In genomic region chr6:20417819-20418218, GRCh38 we compare ENCODE assay signal across 16 cellular contexts. TPM values are rescaled to one million over a fixed set of nuclear protein-coding genes. Genes with fewer than 3 reads are reported as not detected.
A peak's percentile ranks its signal among the peaks of the same experiment; 100 is the strongest.
DNase-seq lines count a peak whose midpoint lies in the region; ATAC-seq and TF ChIP-seq lines count a peak whose summit lies in the region.
"Had no signal": no experiment of that assay in that cellular context is flagged by ENCODE, and none has a peak within 500 bp of the region (broad histone marks: within the 10 kb centered on the region; RNA-seq: fewer than 3 reads in every experiment).

No MANE protein-coding gene starts in this region.

- no peaks in the 10 kb centered on the region for H3K27me3 Mint-ChIP-seq in CD8-positive, alpha-beta memory T cell
- H3K27me3 Mint-ChIP-seq in activated CD8-positive, alpha-beta T cell treated with anti-CD3 and anti-CD28 coated beads for 36 hours = no peaks in the 10 kb centered on the region
- H3K27me3 Mint-ChIP-seq in T-helper 17 cell = no peaks in the 10 kb centered on the region
- H3K27me3 Mint-ChIP-seq: activated CD4-positive, alpha-beta T cell treated with anti-CD3 and anti-CD28 coated beads, Interleukin-2, amount 10 ng/mL, durations not matched to agents 7 days and 5 days had no signal

- CTCF ChIA-PET in CD8-positive, alpha-beta memory T cell (lab: Charles Lee) = interaction anchor here (1.0 to 1.2 kb wide), 3 partner anchors 13 to 14 kb away, joined by 3 to 5 read pairs (median 4); no protein-coding TSS in a partner anchor
- CTCF ChIA-PET in activated CD8-positive, alpha-beta T cell treated with anti-CD3 and anti-CD28 coated beads for 36 hours (lab: Charles Lee) = interaction anchor here (1.2 to 3.2 kb wide), 3 partner anchors 13 to 127 kb away, joined by 4 to 15 read pairs (median 5); no protein-coding TSS in a partner anchor

- H3K27me3 ChIP-seq in CD8-positive, alpha-beta memory T cell (ENCODE audit: insufficient read depth, low read length, poor library complexity, severe bottlenecking) = no peaks in the 10 kb centered on the region
- H3K27me3 ChIP-seq in ovary (no peaks in the 10 kb centered on the region), aorta (ENCODE audit: control insufficient read depth in 1 of 2, insufficient read depth in 2 of 2, low read length in 1 of 2) (no peaks in the 10 kb centered on the region)

- peaks cover 40% of the 10 kb centered on the region for H3K4me1 ChIP-seq in CD8-positive, alpha-beta memory T cell (ENCODE audit: insufficient read depth, low read length)
- no peaks in the 10 kb centered on the region for H3K4me1 ChIP-seq in ovary (ENCODE audit: insufficient read depth)
- H3K4me1 ChIP-seq in aorta (ENCODE audit: control insufficient read depth in 1 of 2, insufficient read depth in 2 of 2, low read length in 2 of 2) = peaks cover 2 to 10% of the 10 kb centered on the region in 2 donors

- H3K27ac ChIP-seq in CD8-positive, alpha-beta memory T cell (ENCODE audit: low read depth, low read length) = peak overlapping the region; percentile 47
- H3K27ac ChIP-seq in ovary (no peak overlapping the region), aorta (ENCODE audit: low read depth in 1 of 2, low read length in 2 of 2) (no peak overlapping the region)
- H3K27ac ChIP-seq: C4-2B, thoracic aorta had no signal

- no peak for TF ChIP-seq POLR2A in ovary (IDR thresholded peaks at IDR 0.05)

- ATAC-seq in GM19452 (IDR thresholded peaks at IDR 0.05; ENCODE audit: unreplicated experiment) (peak; percentile 51), HG03196 (IDR thresholded peaks at IDR 0.05; ENCODE audit: unreplicated experiment) (peak; percentile 56), T-helper 17 cell (no peak), aorta (ENCODE audit: low FRiP score) (no peak)
- ATAC-seq in activated CD8-positive, alpha-beta T cell treated with anti-CD3 and anti-CD28 coated beads for 36 hours = no peak

- no peaks in the 10 kb centered on the region for H3K9me3 ChIP-seq in CD8-positive, alpha-beta memory T cell (ENCODE audit: low read length)
- H3K9me3 ChIP-seq in ovary = no peaks in the 10 kb centered on the region
- no peaks in the 10 kb centered on the region for H3K9me3 ChIP-seq in T-helper 17 cell (ENCODE audit: control insufficient read depth, low read length, poor library complexity, severe bottlenecking)
- H3K9me3 ChIP-seq in aorta (ENCODE audit: control insufficient read depth, low read length) = no peaks in the 10 kb centered on the region
- H3K9me3 ChIP-seq: thoracic aorta had no signal

- no peaks in the 10 kb centered on the region for H3K9me3 Mint-ChIP-seq in CD8-positive, alpha-beta memory T cell
- H3K9me3 Mint-ChIP-seq in activated CD8-positive, alpha-beta T cell treated with anti-CD3 and anti-CD28 coated beads for 36 hours = peaks cover 5% of the 10 kb centered on the region
- H3K9me3 Mint-ChIP-seq: activated CD4-positive, alpha-beta T cell treated with anti-CD3 and anti-CD28 coated beads, Interleukin-2, amount 10 ng/mL, durations not matched to agents 7 days and 5 days; neural crest cell had no signal

- intact Hi-C loops in activated CD8-positive, alpha-beta T cell treated with anti-CD3 and anti-CD28 coated beads for 36 hours (cut with micrococcal nuclease) = no loop called here
- intact Hi-C loops in ovary (cut with DNase I) (no loop called here), aorta (cut with DNase I) (no loop called here)

- H3K4me3 Mint-ChIP-seq in CD8-positive, alpha-beta memory T cell = peak overlapping the region in 5 of 7 donors; percentile 5 to 66 (median 40)
- H3K4me3 Mint-ChIP-seq in activated CD8-positive, alpha-beta T cell treated with anti-CD3 and anti-CD28 coated beads for 36 hours = no peak overlapping the region
- H3K4me3 Mint-ChIP-seq in T-helper 17 cell = no peak overlapping the region
- H3K4me3 Mint-ChIP-seq: activated CD4-positive, alpha-beta T cell treated with anti-CD3 and anti-CD28 coated beads, Interleukin-2, amount 10 ng/mL, durations not matched to agents 7 days and 5 days; neural crest cell had no signal

- H3K36me3 ChIP-seq in CD8-positive, alpha-beta memory T cell (ENCODE audit: insufficient read depth, low read length) = no peaks in the 10 kb centered on the region
- H3K36me3 ChIP-seq in ovary = no peaks in the 10 kb centered on the region
- H3K36me3 ChIP-seq in aorta (ENCODE audit: control insufficient read depth in 1 of 2, insufficient read depth in 2 of 2, low read length in 1 of 2) = no peaks in the 10 kb centered on the region
- H3K36me3 ChIP-seq: thoracic aorta had no signal

- H3K36me3 Mint-ChIP-seq in CD8-positive, alpha-beta memory T cell = peaks cover 3 to 27% (median 10%) of the 10 kb centered on the region in 3 donors
- peaks cover 34% of the 10 kb centered on the region for H3K36me3 Mint-ChIP-seq in activated CD8-positive, alpha-beta T cell treated with anti-CD3 and anti-CD28 coated beads for 36 hours (ENCODE audit: low read depth)
- H3K36me3 Mint-ChIP-seq in T-helper 17 cell (ENCODE audit: low read depth) = no peaks in the 10 kb centered on the region

- H3K4me3 ChIP-seq in CD8-positive, alpha-beta memory T cell (ENCODE audit: low read length) = no peak overlapping the region
- H3K4me3 ChIP-seq in ovary (no peak overlapping the region), aorta (ENCODE audit: low read length in 2 of 2) (no peak overlapping the region)
- H3K4me3 ChIP-seq: thoracic aorta had no signal

- no peak for DNase-seq in CD8-positive, alpha-beta memory T cell
- DNase-seq in activated CD8-positive, alpha-beta T cell treated with anti-CD3 and anti-CD28 coated beads for 36 hours = no peak
- no peak for DNase-seq in stimulated activated CD4-positive, alpha-beta T cell treated with anti-CD3 and anti-CD28 coated beads, Interleukin-4, amount 100 ng/mL, for 24 hours
- DNase-seq in ovary (no peak), T-helper 17 cell (no peak), aorta (no peak)
- DNase-seq: activated CD4-positive, alpha-beta T cell treated with anti-CD3 and anti-CD28 coated beads, Interleukin-2, amount 10 ng/mL, durations not matched to agents 7 days and 5 days; amniotic stem cell; kidney; NCI-H1092 treated with DMSO at 0.1 percent for 48 hours; stimulated activated CD4-positive, alpha-beta T cell treated with anti-CD3 and anti-CD28 coated beads, Interleukin-2, amount 100 ng/mL, for 48 hours had no signal

- TF ChIP-seq EP300 in ovary (IDR thresholded peaks at IDR 0.05) = no peak

- no peak for TF ChIP-seq CTCF in activated CD8-positive, alpha-beta T cell treated with anti-CD3 and anti-CD28 coated beads for 36 hours (IDR thresholded peaks at IDR 0.05)
- no peak for TF ChIP-seq CTCF in ovary (IDR thresholded peaks at IDR 0.05)

- peak overlapping the region in 7 of 8 donors; percentile 2 to 60 (median 34) for H3K27ac Mint-ChIP-seq in CD8-positive, alpha-beta memory T cell
- peak overlapping the region; percentile 60 for H3K27ac Mint-ChIP-seq in activated CD8-positive, alpha-beta T cell treated with anti-CD3 and anti-CD28 coated beads for 36 hours
- H3K27ac Mint-ChIP-seq in T-helper 17 cell = no peak overlapping the region
- H3K27ac Mint-ChIP-seq: activated CD4-positive, alpha-beta T cell treated with anti-CD3 and anti-CD28 coated beads, Interleukin-2, amount 10 ng/mL, durations not matched to agents 7 days and 5 days had no signal

- H3K4me1 Mint-ChIP-seq in CD8-positive, alpha-beta memory T cell = peaks cover 64 to 96% (median 93%) of the 10 kb centered on the region in 3 donors
- H3K4me1 Mint-ChIP-seq in activated CD8-positive, alpha-beta T cell treated with anti-CD3 and anti-CD28 coated beads for 36 hours (ENCODE audit: low read depth) = peaks cover 55% of the 10 kb centered on the region
- H3K4me1 Mint-ChIP-seq in T-helper 17 cell = peaks cover 30% of the 10 kb centered on the region

- POLR2A ChIA-PET in CD8-positive, alpha-beta memory T cell (lab: Charles Lee) = no interaction called here
- POLR2A ChIA-PET in activated CD8-positive, alpha-beta T cell treated with anti-CD3 and anti-CD28 coated beads for 36 hours (lab: Charles Lee) = interaction anchor here (0.8 to 1.1 kb wide), 2 partner anchors 13 kb away, joined by 4 read pairs; no protein-coding TSS in a partner anchor

- 87 to 90% (median 89%) methylated on average over 6 of the region's 6 CpGs for WGBS in ovary, 3 donors
- 86 to 87% methylated on average over 6 of the region's 6 CpGs for WGBS in aorta, 2 donors

RNA-seq across cellular contexts. Expression of gene E2F3, which starts 16.1 kb away (rescaled TPM):
- 10 to 100 TPM; 31.5 to 32.3 TPM for total RNA-seq in CD8-positive, alpha-beta memory T cell
- polyA plus RNA-seq in CD8-positive, alpha-beta memory T cell = 13.1 TPM
- total RNA-seq in activated CD8-positive, alpha-beta T cell treated with anti-CD3 and anti-CD28 coated beads for 36 hours = 10 to 100 TPM; 16.0 to 17.0 TPM
- total RNA-seq in ovary (1 to 10 TPM in 6 of 7 donors, under 1 TPM in 1; 0.36 to 4.7 (median 2.7) TPM), T-helper 17 cell (1 to 10 TPM; 6.7 to 8.8 TPM), aorta (10 to 100 TPM; 12.7 to 15.5 TPM)
- polyA plus RNA-seq in ovary (1 to 10 TPM; 1.8 to 7.3 TPM), aorta (1 to 10 TPM; 3.3 to 7.6 TPM)

Comparison
In these comparisons a context has a peak if more than half of its experiments do, and no peak if none do; other contexts are left out.
1. H3K4me3 Mint-ChIP-seq: peak in CD8-positive, alpha-beta memory T cell (5 of 7); none in activated CD8-positive, alpha-beta T cell treated with anti-CD3 and anti-CD28 coated beads for 36 hours (single experiment) and T-helper 17 cell (single experiment).
2. ATAC-seq: peak in GM19452 (single experiment) and HG03196 (single experiment); none in activated CD8-positive, alpha-beta T cell treated with anti-CD3 and anti-CD28 coated beads for 36 hours (single experiment), T-helper 17 cell (single experiment) and aorta (single experiment).